In the genomic region with DNA sequence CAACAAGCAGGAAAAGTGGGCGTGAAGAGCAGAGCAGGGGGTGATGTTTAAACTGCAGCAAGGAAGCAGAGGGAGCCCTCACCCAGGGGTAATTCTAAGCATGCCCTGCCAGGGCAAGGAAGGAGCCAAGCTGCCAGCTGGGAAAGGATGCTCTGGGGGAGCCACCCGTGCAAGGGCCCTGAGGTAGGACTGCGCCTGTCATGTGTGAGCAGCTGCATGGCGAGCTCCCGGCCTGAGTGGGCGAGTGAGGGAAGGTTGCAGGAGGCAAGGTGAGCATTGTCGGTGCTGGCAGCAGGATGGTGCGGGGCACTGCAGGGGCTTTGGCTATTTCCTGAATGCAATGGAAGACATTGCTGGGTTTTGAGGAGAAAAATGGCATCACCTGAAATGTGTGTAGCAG, we compare ENCODE assay signal across 1 cellular context.
TF ChIP-seq lines count a peak whose summit lies in the region.

No MANE protein-coding gene starts in this region.

TF ChIP-seq in IMR-90, 13 proteins besides CTCF, POLR2A, EP300 and RAD21:
- no peak for TF ChIP-seq BHLHE40 (IDR thresholded peaks at IDR 0.05; ENCODE audit: low read depth, low read length)
- no peak for TF ChIP-seq RCOR1 (IDR thresholded peaks at IDR 0.05; ENCODE audit: insufficient replicate concordance, low read length)
- no peak for TF ChIP-seq NFE2L2 (IDR thresholded peaks at IDR 0.05; ENCODE audit: low read depth, low read length)
- TF ChIP-seq MAFK (IDR thresholded peaks at IDR 0.05; ENCODE audit: low read depth, low read length) = no peak
- no peak for TF ChIP-seq MAZ (IDR thresholded peaks at IDR 0.05; ENCODE audit: borderline replicate concordance, low read depth, low read length)
- TF ChIP-seq, protein P1, sequence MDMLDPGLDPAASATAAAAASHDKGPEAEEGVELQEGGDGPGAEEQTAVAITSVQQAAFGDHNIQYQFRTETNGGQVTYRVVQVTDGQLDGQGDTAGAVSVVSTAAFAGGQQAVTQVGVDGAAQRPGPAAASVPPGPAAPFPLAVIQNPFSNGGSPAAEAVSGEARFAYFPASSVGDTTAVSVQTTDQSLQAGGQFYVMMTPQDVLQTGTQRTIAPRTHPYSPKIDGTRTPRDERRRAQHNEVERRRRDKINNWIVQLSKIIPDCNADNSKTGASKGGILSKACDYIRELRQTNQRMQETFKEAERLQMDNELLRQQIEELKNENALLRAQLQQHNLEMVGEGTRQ (IDR thresholded peaks at IDR 0.05; ENCODE audit: low read depth, low read length) = no peak
- no peak for TF ChIP-seq MXI1 (IDR thresholded peaks at IDR 0.05; ENCODE audit: borderline replicate concordance, low read depth, low read length)
- TF ChIP-seq SMC3 (IDR thresholded peaks at IDR 0.05; ENCODE audit: low read depth, low read length) = no peak
- TF ChIP-seq CHD1 (IDR thresholded peaks at IDR 0.05; ENCODE audit: low read depth, low read length) = no peak
- TF ChIP-seq CEBPB (IDR thresholded peaks at IDR 0.05; ENCODE audit: low read depth, low read length) = no peak
- no peak for TF ChIP-seq FOS (IDR thresholded peaks at IDR 0.05; ENCODE audit: low read depth, low read length)
- no peak for TF ChIP-seq RFX5 (IDR thresholded peaks at IDR 0.05; ENCODE audit: low read depth, low read length)
- TF ChIP-seq, protein P2, sequence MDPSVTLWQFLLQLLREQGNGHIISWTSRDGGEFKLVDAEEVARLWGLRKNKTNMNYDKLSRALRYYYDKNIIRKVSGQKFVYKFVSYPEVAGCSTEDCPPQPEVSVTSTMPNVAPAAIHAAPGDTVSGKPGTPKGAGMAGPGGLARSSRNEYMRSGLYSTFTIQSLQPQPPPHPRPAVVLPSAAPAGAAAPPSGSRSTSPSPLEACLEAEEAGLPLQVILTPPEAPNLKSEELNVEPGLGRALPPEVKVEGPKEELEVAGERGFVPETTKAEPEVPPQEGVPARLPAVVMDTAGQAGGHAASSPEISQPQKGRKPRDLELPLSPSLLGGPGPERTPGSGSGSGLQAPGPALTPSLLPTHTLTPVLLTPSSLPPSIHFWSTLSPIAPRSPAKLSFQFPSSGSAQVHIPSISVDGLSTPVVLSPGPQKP (IDR thresholded peaks at IDR 0.05; ENCODE audit: borderline replicate concordance, low read depth, low read length) = no peak
